Comparison of ENCODE assay signal across 32 cellular contexts in genomic region chr22:28314959-28315358, GRCh38.
"Had no signal": no experiment of that assay in that cellular context is flagged by ENCODE, and none has a peak within 500 bp of the region (broad histone marks: within the 10 kb centered on the region; RNA-seq: fewer than 3 reads in every experiment).

No MANE protein-coding gene starts in this region.

- H3K4me3 ChIP-seq: adrenal gland, cardiac muscle cell had no signal

- DNase-seq: activated B cell treated with CpG ODN at 0.5 μM for 24 hours; activated CD4-positive, alpha-beta memory T cell treated with anti-CD3 and anti-CD28 coated beads for 36 hours; activated CD4-positive, alpha-beta T cell treated with anti-CD3 and anti-CD28 coated beads for 4 hours; activated CD4-positive, alpha-beta T cell treated with anti-CD3 and anti-CD28 coated beads, Interleukin-2, amount 10 ng/mL, durations not matched to agents 24 days and 14 days; activated CD4-positive, alpha-beta T cell treated with anti-CD3 and anti-CD28 coated beads, Interleukin-2, amount 50 U/mL, for 1 hour; activated CD4-positive, alpha-beta T cell treated with anti-CD3 and anti-CD28 coated beads, Interleukin-2, amount 50 U/mL, for 4 hours; activated CD4-positive, CD25-positive, alpha-beta regulatory T cell treated with anti-CD3 and anti-CD28 coated beads, Interleukin-2, amount 50 U/mL, for 72 hours; activated CD8-positive, alpha-beta memory T cell treated with anti-CD3 and anti-CD28 coated beads, Interleukin-2, amount 50 U/mL, for 4 hours; activated CD8-positive, alpha-beta T cell treated with anti-CD3 and anti-CD28 coated beads for 36 hours; activated effector memory CD4-positive, alpha-beta T cell treated with anti-CD3 and anti-CD28 coated beads, Interleukin-2, amount 50 U/mL, for 16 hours; activated gamma-delta T cell treated with Interleukin-2 at 50 U/mL for 16 hours; activated naive CD4-positive, alpha-beta T cell; activated naive CD4-positive, alpha-beta T cell treated with anti-CD3 and anti-CD28 coated beads for 36 hours; activated naive CD4-positive, alpha-beta T cell treated with anti-CD3 and anti-CD28 coated beads, Interleukin-2, amount 50 U/mL, for 16 hours; activated naive CD8-positive, alpha-beta T cell treated with anti-CD3 and anti-CD28 coated beads for 36 hours; activated T-cell treated with anti-CD3 and anti-CD28 coated beads for 4 hours; activated T-cell treated with anti-CD3 and anti-CD28 coated beads, Interleukin-2, amount 50 U/mL, for 1 hour; activated T-cell treated with anti-CD3 and anti-CD28 coated beads, Interleukin-2, amount 50 U/mL, for 4 hours; activated T-cell treated with anti-CD3 and anti-CD28 coated beads, Interleukin-2, amount 50 U/mL, for 72 hours; adrenal gland; amniotic stem cell; aorta; caudate nucleus; T-cell; T-helper 17 cell had no signal

- H3K4me1 ChIP-seq: adrenal gland had no signal

- H3K36me3 ChIP-seq: adrenal gland, cardiac muscle cell had no signal

- ATAC-seq: activated CD8-positive, alpha-beta T cell treated with anti-CD3 and anti-CD28 coated beads for 36 hours; activated naive CD4-positive, alpha-beta T cell treated with anti-CD3 and anti-CD28 coated beads, Interleukin-2, amount 50 U/mL, for 72 hours; activated T-cell treated with anti-CD3 and anti-CD28 coated beads, Interleukin-2, amount 50 U/mL, for 4 hours; activated T-cell treated with anti-CD3 and anti-CD28 coated beads, Interleukin-2, amount 50 U/mL, for 72 hours; activated T-helper 17 cell treated with anti-CD3 and anti-CD28 coated beads, Interleukin-2, amount 50 U/mL, for 72 hours; T-cell; T-helper 17 cell had no signal

- H3K27ac ChIP-seq: adrenal gland, cardiac muscle cell, VCaP had no signal

- FAIRE-seq: astrocyte, bronchial epithelial cell, TTC549 had no signal

- H3K9me3 ChIP-seq: adrenal gland had no signal

- H3K27me3 ChIP-seq: adrenal gland, cardiac muscle cell had no signal
